Comparison of ENCODE assay signal across 21 cellular contexts in genomic region chr9:16594787-16595186, GRCh38.
DNase-seq lines count a peak whose midpoint lies in the region; ATAC-seq, FAIRE-seq and TF ChIP-seq lines count a peak whose summit lies in the region.
"Had no signal": no experiment of that assay in that cellular context is flagged by ENCODE, and none has a peak within 500 bp of the region (broad histone marks: within the 10 kb centered on the region; RNA-seq: fewer than 3 reads in every experiment).

No MANE protein-coding gene starts in this region.

- H3K9ac ChIP-seq in HepG2 (ENCODE audit: insufficient read depth, low read depth, low read length) = no peak overlapping the region
- H3K9ac ChIP-seq in IMR-90 (ENCODE audit: low read depth, low read length) = no peak overlapping the region
- H3K9ac ChIP-seq in H1 (replicated peaks in 1 of 4; ENCODE audit: extremely low read depth in 1 of 4, low read depth in 3 of 4, low read length in 3 of 4) = no peak overlapping the region
- H3K9ac ChIP-seq: BLaER1, GM23248 had no signal

- H2BK120ac ChIP-seq in IMR-90 (ENCODE audit: low read depth, low read length) (no peak overlapping the region), H1 (replicated peaks; ENCODE audit: low read depth, low read length) (no peak overlapping the region)

- no peak overlapping the region for H2BK5ac ChIP-seq in IMR-90 (ENCODE audit: low read depth, low read length, poor library complexity, severe bottlenecking)
- H2BK5ac ChIP-seq in H1 (ENCODE audit: low read depth, low read length) = no peak overlapping the region

- H3K27me3 ChIP-seq in HepG2 (ENCODE audit: control insufficient read depth in 1 of 2, insufficient read depth in 2 of 2, low read length in 2 of 2) (no peaks in the 10 kb centered on the region), right lobe of liver (no peaks in the 10 kb centered on the region), IMR-90 (ENCODE audit: control insufficient read depth, insufficient read depth, low read length) (no peaks in the 10 kb centered on the region), H1 (replicated peaks in 1 of 4; ENCODE audit: control insufficient read depth in 3 of 4, extremely low read depth in 1 of 4, insufficient read depth in 3 of 4, low read length in 3 of 4) (no peaks in the 10 kb centered on the region), ovary (no peaks in the 10 kb centered on the region)
- H3K27me3 ChIP-seq: BLaER1 had no signal

- TF ChIP-seq POLR2A in HepG2 (IDR thresholded peaks at IDR 0.05; ENCODE audit: insufficient read depth in 1 of 2, low read depth in 2 of 2, low read length in 2 of 2) (no peak), right lobe of liver (IDR thresholded peaks at IDR 0.05) (no peak), IMR-90 (IDR thresholded peaks at IDR 0.05; ENCODE audit: low read depth, low read length) (no peak), H1 (IDR thresholded peaks at IDR 0.05; ENCODE audit: control extremely low read depth in 1 of 2, low read depth in 2 of 2, low read length in 2 of 2) (no peak), ovary (IDR thresholded peaks at IDR 0.05) (no peak)

- TF ChIP-seq RAD21 in HepG2 (CRISPR knock-in tag; IDR thresholded peaks at IDR 0.05) = no peak
- TF ChIP-seq RAD21 in IMR-90 (IDR thresholded peaks at IDR 0.05; ENCODE audit: low read length) = no peak
- no peak for TF ChIP-seq RAD21 in H1 (IDR thresholded peaks at IDR 0.05 in 1 of 2, conservative IDR thresholded peaks at IDR 0.05 in 1 of 2; ENCODE audit: low read depth in 2 of 2, low read length in 2 of 2)

- no peak overlapping the region for H3K23ac ChIP-seq in IMR-90 (ENCODE audit: low read depth, low read length)
- H3K23ac ChIP-seq in H1 (ENCODE audit: insufficient read length) = no peak overlapping the region

- no peak overlapping the region for H2AK9ac ChIP-seq in IMR-90 (replicated peaks; ENCODE audit: low read depth, low read length, poor library complexity)

- H2AFZ ChIP-seq in HepG2 (ENCODE audit: low read length) (no peak overlapping the region), IMR-90 (replicated peaks; ENCODE audit: low read length, poor library complexity) (no peak overlapping the region), H1 (ENCODE audit: low read length) (no peak overlapping the region)
- H2AFZ ChIP-seq: GM23248 had no signal

- no peaks in the 10 kb centered on the region for H3K27me3 Mint-ChIP-seq in activated CD4-positive, alpha-beta memory T cell treated with anti-CD3 and anti-CD28 coated beads, Interleukin-2, amount 10 ng/mL, durations not matched to agents 7 days and 5 days
- H3K27me3 Mint-ChIP-seq: B cell; CD4-positive, CD25-positive, alpha-beta regulatory T cell had no signal

- 0 out of 2 replicates have a peak, but pooled peaks cover 2% of the 10 kb centered on the region for H3K9me1 ChIP-seq in IMR-90 (ENCODE audit: insufficient read depth, low read length)

- H3K27ac Mint-ChIP-seq in activated CD4-positive, alpha-beta memory T cell treated with anti-CD3 and anti-CD28 coated beads, Interleukin-2, amount 10 ng/mL, durations not matched to agents 7 days and 5 days = no peak overlapping the region
- H3K27ac Mint-ChIP-seq: B cell; CD4-positive, CD25-positive, alpha-beta regulatory T cell; CD8-positive, alpha-beta T cell; HFFc6 had no signal

- H2BK12ac ChIP-seq in H1 (ENCODE audit: low read depth, low read length) = no peak overlapping the region

- CTCF ChIA-PET in HepG2 (lab: Yijun Ruan, JAX; ENCODE audit: low intra/inter-chr PET ratio, low total read pairs) = no interaction called here
- CTCF ChIA-PET in IMR-90 (lab: Yijun Ruan, JAX) = no interaction called here
- CTCF ChIA-PET in H1 (lab: Charles Lee; ENCODE audit: partially characterized antibody) = no interaction called here
- CTCF ChIA-PET in activated CD4-positive, alpha-beta memory T cell treated with anti-CD3 and anti-CD28 coated beads, Interleukin-2, amount 10 ng/mL, durations not matched to agents 7 days and 5 days (lab: Charles Lee) = no interaction called here

- no peaks in the 10 kb centered on the region for H3K4me1 Mint-ChIP-seq in activated CD4-positive, alpha-beta memory T cell treated with anti-CD3 and anti-CD28 coated beads, Interleukin-2, amount 10 ng/mL, durations not matched to agents 7 days and 5 days
- H3K4me1 Mint-ChIP-seq: B cell; CD4-positive, CD25-positive, alpha-beta regulatory T cell had no signal

- intact Hi-C loops in HepG2 (cut with micrococcal nuclease; ENCODE audit: unreplicated experiment) = no loop called here
- intact Hi-C loops in right lobe of liver (cut with DNase I) = no loop called here
- intact Hi-C loops in IMR-90 (cut with micrococcal nuclease) = loop anchor here (10.0 kb wide), 2 partner anchors 230 to 270 kb away; no protein-coding TSS in a partner anchor
- intact Hi-C loops in ovary (cut with DNase I) = no loop called here

- no peak overlapping the region for H2BK20ac ChIP-seq in IMR-90 (ENCODE audit: low read depth, low read length)
- no peak overlapping the region for H2BK20ac ChIP-seq in H1 (ENCODE audit: low read length)

- H3K56ac ChIP-seq in IMR-90 (ENCODE audit: extremely low read depth, insufficient read depth, low read length) (no peak overlapping the region), H1 (replicated peaks; ENCODE audit: insufficient read length, low read depth, low read length) (no peak overlapping the region)

- H3K4ac ChIP-seq in IMR-90 (ENCODE audit: low read depth, low read length) = no peak overlapping the region
- no peak overlapping the region for H3K4ac ChIP-seq in H1 (replicated peaks; ENCODE audit: insufficient read length, low read depth, low read length)

- no peaks in the 10 kb centered on the region for H3K4me1 ChIP-seq in HepG2 (ENCODE audit: insufficient read depth, low read length)
- H3K4me1 ChIP-seq in right lobe of liver = no peaks in the 10 kb centered on the region
- peaks cover 3% of the 10 kb centered on the region; the same call in 1 of the 2 replicates for H3K4me1 ChIP-seq in IMR-90 (ENCODE audit: control insufficient read depth, insufficient read depth, low read length)
- no peaks in the 10 kb centered on the region for H3K4me1 ChIP-seq in H1 (replicated peaks in 1 of 4; ENCODE audit: control insufficient read depth in 3 of 4, insufficient read depth in 4 of 4, low read length in 3 of 4)
- H3K4me1 ChIP-seq in ovary (ENCODE audit: insufficient read depth) = peaks cover 5% of the 10 kb centered on the region
- H3K4me1 ChIP-seq: BLaER1, Caco-2 had no signal

- BruUV-seq in HepG2 (replicated peaks; lab: Mats Ljungman, UMichigan) (no TSS peak), IMR-90 (replicated peaks; lab: Mats Ljungman, UMichigan) (no TSS peak)

- TF ChIP-seq CTCF in HepG2 (CRISPR knock-in tag; IDR thresholded peaks at IDR 0.05) (no peak), right lobe of liver (IDR thresholded peaks at IDR 0.05) (no peak), IMR-90 (conservative IDR thresholded peaks at IDR 0.05; ENCODE audit: low read depth, low read length) (no peak), H1 (IDR thresholded peaks at IDR 0.05; ENCODE audit: control extremely low read depth in 1 of 3, insufficient read depth in 1 of 3, low read depth in 1 of 3, low read length in 3 of 3) (no peak), ovary (IDR thresholded peaks at IDR 0.05) (no peak)

- H3K4me2 ChIP-seq in HepG2 (ENCODE audit: low read depth, low read length) (no peak overlapping the region), IMR-90 (ENCODE audit: low read depth, low read length) (peak overlapping the region; percentile 17; the same call in 1 of the 2 replicates), H1 (ENCODE audit: insufficient read depth in 1 of 2, low read depth in 2 of 2, low read length in 2 of 2) (no peak overlapping the region)
- H3K4me2 ChIP-seq: BLaER1 had no signal

- H4K20me1 ChIP-seq in HepG2 (ENCODE audit: insufficient read depth, low read length) (no peaks in the 10 kb centered on the region), IMR-90 (ENCODE audit: insufficient read depth, low read length) (no peaks in the 10 kb centered on the region), H1 (replicated peaks in 1 of 2; ENCODE audit: control insufficient read depth in 1 of 2, insufficient read depth in 2 of 2, low read length in 2 of 2) (no peaks in the 10 kb centered on the region)
- H4K20me1 ChIP-seq: BLaER1 had no signal

- ATAC-seq in HepG2 = no peak
- no peak for ATAC-seq in right lobe of liver
- no peak for ATAC-seq in IMR-90 (ENCODE audit: low read depth)
- ATAC-seq: CD8-positive, alpha-beta T cell had no signal

- no peak overlapping the region for H4K8ac ChIP-seq in IMR-90 (ENCODE audit: low read depth in 2 of 2, low read length in 2 of 2)
- no peak overlapping the region for H4K8ac ChIP-seq in H1 (ENCODE audit: extremely low read depth, insufficient read depth, low read length)

- no peaks in the 10 kb centered on the region for H3K36me3 ChIP-seq in HepG2 (replicated peaks in 1 of 2; ENCODE audit: control insufficient read depth in 1 of 2, insufficient read depth in 2 of 2, low read length in 2 of 2)
- no peaks in the 10 kb centered on the region for H3K36me3 ChIP-seq in right lobe of liver
- H3K36me3 ChIP-seq in IMR-90 (ENCODE audit: control insufficient read depth, insufficient read depth, low read length) = no peaks in the 10 kb centered on the region
- no peaks in the 10 kb centered on the region for H3K36me3 ChIP-seq in H1 (ENCODE audit: control insufficient read depth in 2 of 4, insufficient read depth in 4 of 4, low read length in 3 of 4)
- no peaks in the 10 kb centered on the region for H3K36me3 ChIP-seq in ovary
- H3K36me3 ChIP-seq: BLaER1, HAP-1 had no signal

- no peak overlapping the region for H4K91ac ChIP-seq in IMR-90 (ENCODE audit: insufficient read depth, low read depth, low read length)
- no peak overlapping the region for H4K91ac ChIP-seq in H1 (replicated peaks; ENCODE audit: insufficient read length, low read length)

- H3K4me3 ChIP-seq in HepG2 (replicated peaks in 1 of 3; ENCODE audit: insufficient read depth in 1 of 3, low read depth in 2 of 3, low read length in 3 of 3) = no peak overlapping the region
- no peak overlapping the region for H3K4me3 ChIP-seq in right lobe of liver
- H3K4me3 ChIP-seq in IMR-90 (ENCODE audit: insufficient read depth, low read depth, low read length) = no peak overlapping the region
- no peak overlapping the region for H3K4me3 ChIP-seq in H1 (ENCODE audit: extremely low read depth in 1 of 4, insufficient read depth in 2 of 4, low read depth in 3 of 4, low read length in 4 of 4)
- H3K4me3 ChIP-seq in ovary = no peak overlapping the region
- H3K4me3 ChIP-seq: BLaER1, GM23248, HAP-1 had no signal

- H3K18ac ChIP-seq in IMR-90 (ENCODE audit: low read depth, low read length) (no peak overlapping the region), H1 (ENCODE audit: extremely low read depth, low read length) (no peak overlapping the region)

- H2AK5ac ChIP-seq in IMR-90 (ENCODE audit: low read depth, low read length) = no peak overlapping the region
- no peak overlapping the region for H2AK5ac ChIP-seq in H1 (ENCODE audit: low read depth, low read length)

- H3K79me1 ChIP-seq in IMR-90 (ENCODE audit: low read depth in 1 of 2, low read length in 2 of 2) (peaks cover 18 to 30% of the 10 kb centered on the region in 2 experiments; a peak in 3 of 4 replicates), H1 (ENCODE audit: low read depth, low read length) (no peaks in the 10 kb centered on the region)

- no peak overlapping the region for H2BK15ac ChIP-seq in IMR-90 (ENCODE audit: low read depth, low read length)
- H2BK15ac ChIP-seq in H1 (ENCODE audit: low read length) = no peak overlapping the region

- no peak for FAIRE-seq in HepG2 (lab: Jason Lieb, UNC)
- no peak for FAIRE-seq in H1 (lab: Jason Lieb, UNC)
- FAIRE-seq: GM12892, GM19239 had no signal

- no peak overlapping the region for H3K4me3 Mint-ChIP-seq in activated CD4-positive, alpha-beta memory T cell treated with anti-CD3 and anti-CD28 coated beads, Interleukin-2, amount 10 ng/mL, durations not matched to agents 7 days and 5 days
- H3K4me3 Mint-ChIP-seq: B cell; CD4-positive, CD25-positive, alpha-beta regulatory T cell; CD8-positive, alpha-beta T cell; HFFc6 had no signal

- H3K23me2 ChIP-seq in H1 (ENCODE audit: low read depth, low read length) = no peaks in the 10 kb centered on the region; the same call in 1 of the 2 replicates

- no peaks in the 10 kb centered on the region for H3K36me3 Mint-ChIP-seq in activated CD4-positive, alpha-beta memory T cell treated with anti-CD3 and anti-CD28 coated beads, Interleukin-2, amount 10 ng/mL, durations not matched to agents 7 days and 5 days (ENCODE audit: low read depth)
- H3K36me3 Mint-ChIP-seq: CD4-positive, CD25-positive, alpha-beta regulatory T cell; CD8-positive, alpha-beta T cell had no signal

- H3K27ac ChIP-seq in HepG2 (ENCODE audit: extremely low read length, insufficient read depth, low read length) (no peak overlapping the region), right lobe of liver (no peak overlapping the region), IMR-90 (ENCODE audit: insufficient read depth, low read length) (no peak overlapping the region), H1 (ENCODE audit: low read depth, low read length) (no peak overlapping the region), ovary (peak overlapping the region in 1 of 2 donors; percentile 1)
- H3K27ac ChIP-seq: BLaER1, C4-2B, GM23248 had no signal

- POLR2A ChIA-PET in HepG2 (lab: Yijun Ruan, JAX) (no interaction called here), IMR-90 (lab: Charles Lee; ENCODE audit: unreplicated experiment) (no interaction called here), H1 (lab: Charles Lee; ENCODE audit: partially characterized antibody) (no interaction called here)
- POLR2A ChIA-PET in activated CD4-positive, alpha-beta memory T cell treated with anti-CD3 and anti-CD28 coated beads, Interleukin-2, amount 10 ng/mL, durations not matched to agents 7 days and 5 days (lab: Charles Lee) = no interaction called here

- no peak for DNase-seq in HepG2 (ENCODE audit: low spot score)
- DNase-seq in right lobe of liver = no peak
- DNase-seq in IMR-90 = no peak
- no peak for DNase-seq in H1 (ENCODE audit: low read depth in 1 of 2, low spot score in 2 of 2)
- no peak for DNase-seq in kidney glomerular epithelial cell (lab: John Stamatoyannopoulos, UW)
- DNase-seq in ovary = no peak
- no peak for DNase-seq in activated CD4-positive, alpha-beta memory T cell treated with anti-CD3 and anti-CD28 coated beads, Interleukin-2, amount 10 ng/mL, durations not matched to agents 7 days and 5 days
- DNase-seq: 8988T; Caco-2; CD4-positive, CD25-positive, alpha-beta regulatory T cell; CD8-positive, alpha-beta T cell; DMS153; DND-41; GM23248; HFFc6 had no signal

- in situ Hi-C loops in HepG2 (cut with HindIII; ENCODE audit: extremely low pct_ligation_motif_present, low pct_unique_long_range_greater_than_20kb) = no loop called here
- in situ Hi-C loops in IMR-90 (cut with MboI; ENCODE audit: low sequenced_read_pairs) = no loop called here

- H3K14ac ChIP-seq in IMR-90 (replicated peaks; ENCODE audit: low read depth, low read length) = no peak overlapping the region; the same call in 1 of the 2 replicates
- no peak overlapping the region for H3K14ac ChIP-seq in H1 (ENCODE audit: insufficient read length)

- H4K5ac ChIP-seq in IMR-90 (ENCODE audit: low read depth, low read length) (no peak overlapping the region), H1 (ENCODE audit: insufficient read length, low read depth, low read length) (no peak overlapping the region)

- no peak for TF ChIP-seq EP300 in HepG2 (IDR thresholded peaks at IDR 0.05; ENCODE audit: low read depth in 2 of 2, low read length in 2 of 2)
- no peak for TF ChIP-seq EP300 in HepG2 (CRISPR knock-in tag; IDR thresholded peaks at IDR 0.05; ENCODE audit: borderline replicate concordance)
- TF ChIP-seq EP300 in H1 (IDR thresholded peaks at IDR 0.05; ENCODE audit: borderline replicate concordance in 1 of 2, low read depth in 2 of 2, low read length in 2 of 2) = no peak
- no peak for TF ChIP-seq EP300 in ovary (IDR thresholded peaks at IDR 0.05)

- dilution Hi-C loops in IMR-90 (cut with HindIII; ENCODE audit: low sequenced_read_pairs, unreplicated experiment) = no loop called here

- H3K79me2 ChIP-seq in HepG2 (ENCODE audit: insufficient read depth, low read length) = no peaks in the 10 kb centered on the region
- peaks cover 0 to 8% of the 10 kb centered on the region in 2 experiments; a peak in 1 of 4 replicates for H3K79me2 ChIP-seq in H1 (ENCODE audit: control insufficient read depth in 1 of 2, insufficient read depth in 2 of 2, low read length in 2 of 2)

- H3K9me3 ChIP-seq in HepG2 (ENCODE audit: low read length) (no peaks in the 10 kb centered on the region), right lobe of liver (no peaks in the 10 kb centered on the region), IMR-90 (ENCODE audit: control insufficient read depth, insufficient read depth, low read length) (no peaks in the 10 kb centered on the region), H1 (ENCODE audit: insufficient read depth in 2 of 2, low read depth in 1 of 2, low read length in 1 of 2) (no peaks in the 10 kb centered on the region), ovary (no peaks in the 10 kb centered on the region)
- H3K9me3 ChIP-seq: BLaER1, Caco-2, HAP-1 had no signal

- peaks cover 5% of the 10 kb centered on the region for H3K9me3 Mint-ChIP-seq in activated CD4-positive, alpha-beta memory T cell treated with anti-CD3 and anti-CD28 coated beads, Interleukin-2, amount 10 ng/mL, durations not matched to agents 7 days and 5 days
- H3K9me3 Mint-ChIP-seq: HFFc6 had no signal

Comparison
In these comparisons a context has a peak if more than half of its experiments do, and no peak if none do; other contexts are left out.
1. Of the 41 proteins assayed by ChIP-seq in both HepG2 and H1: peak only in HepG2: none; only in H1: none; in both: MAFK; in neither: 40.